In genomic region chr7:150481955-150482354, GRCh38 we compare ENCODE assay signal across 17 cellular contexts. TPM values are rescaled to one million over a fixed set of nuclear protein-coding genes. Genes with fewer than 3 reads are reported as not detected.
A peak's percentile ranks its signal among the peaks of the same experiment; 100 is the strongest.
DNase-seq lines count a peak whose midpoint lies in the region; ATAC-seq, FAIRE-seq and TF ChIP-seq lines count a peak whose summit lies in the region.
"Had no signal": no experiment of that assay in that cellular context is flagged by ENCODE, and none has a peak within 500 bp of the region (broad histone marks: within the 10 kb centered on the region; RNA-seq: fewer than 3 reads in every experiment).

No MANE protein-coding gene starts in this region.

- ATAC-seq in T-helper 17 cell: no peak
- ATAC-seq: body of pancreas had no signal

- H3K4me1 ChIP-seq in esophagus muscularis mucosa (peaks cover 0 to 10% (median 7%) of the 10 kb centered on the region in 4 donors), small intestine (ENCODE audit: control insufficient read depth in 2 of 2, insufficient read depth in 1 of 2, low read depth in 1 of 2, low read length in 1 of 2) (no peaks in the 10 kb centered on the region)
- H3K4me1 ChIP-seq: body of pancreas had no signal

- no peak for DNase-seq in activated T-cell treated with anti-CD3 and anti-CD28 coated beads, Interleukin-2, amount 50 U/mL, for 24 hours
- DNase-seq in activated T-cell treated with anti-CD3 and anti-CD28 coated beads, Interleukin-2, amount 50 U/mL, for 48 hours: no peak
- DNase-seq in T-helper 17 cell (no peak), esophagus muscularis mucosa (ENCODE audit: extremely low spot score) (no peak), small intestine (no peak), G401 (ENCODE audit: low spot score) (no peak), DMS153 treated with DMSO at 0.1 percent for 48 hours (lab: John Stamatoyannopoulos, UW; ENCODE audit: unreplicated experiment) (no peak), HCEC 1CT (no peak)
- DNase-seq: endodermal cell, H7, KBM-7, NCI-H1105 treated with DMSO at 0.1 percent for 48 hours, NCI-H2227 treated with DMSO at 0.1 percent for 48 hours, substantia nigra had no signal

- H3K27ac Mint-ChIP-seq in activated T-cell treated with anti-CD3 and anti-CD28 coated beads, Interleukin-2, amount 50 U/mL, for 24 hours: peak overlapping the region; percentile 98
- peak overlapping the region; percentile 98 for H3K27ac Mint-ChIP-seq in T-helper 17 cell
- H3K27ac Mint-ChIP-seq: endodermal cell had no signal

- H3K36me3 ChIP-seq in esophagus muscularis mucosa: peaks cover 0 to 21% (median 7%) of the 10 kb centered on the region in 4 donors
- H3K36me3 ChIP-seq in small intestine (ENCODE audit: control insufficient read depth in 2 of 2, insufficient read depth in 2 of 2, low read length in 2 of 2): no peaks in the 10 kb centered on the region

- H3K27me3 Mint-ChIP-seq in activated T-cell treated with anti-CD3 and anti-CD28 coated beads, Interleukin-2, amount 50 U/mL, for 24 hours: no peaks in the 10 kb centered on the region
- H3K27me3 Mint-ChIP-seq in T-helper 17 cell: no peaks in the 10 kb centered on the region

- H3K9me3 ChIP-seq in T-helper 17 cell (ENCODE audit: control insufficient read depth, low read length, poor library complexity, severe bottlenecking): peaks cover 3% of the 10 kb centered on the region
- H3K9me3 ChIP-seq in esophagus muscularis mucosa: no peaks in the 10 kb centered on the region
- H3K9me3 ChIP-seq in small intestine (ENCODE audit: control insufficient read depth, low read depth): no peaks in the 10 kb centered on the region
- H3K9me3 ChIP-seq: body of pancreas had no signal

- peaks cover 95% of the 10 kb centered on the region for H3K4me1 Mint-ChIP-seq in activated T-cell treated with anti-CD3 and anti-CD28 coated beads, Interleukin-2, amount 50 U/mL, for 24 hours (ENCODE audit: low read depth)
- H3K4me1 Mint-ChIP-seq in T-helper 17 cell: peaks cover 60% of the 10 kb centered on the region
- H3K4me1 Mint-ChIP-seq: endodermal cell had no signal

- H3K27me3 ChIP-seq in esophagus muscularis mucosa (no peaks in the 10 kb centered on the region), small intestine (ENCODE audit: control insufficient read depth in 2 of 2, insufficient read depth in 2 of 2, low read length in 2 of 2) (no peaks in the 10 kb centered on the region)
- H3K27me3 ChIP-seq: body of pancreas had no signal

- TF ChIP-seq POLR2A in esophagus muscularis mucosa (IDR thresholded peaks at IDR 0.05; ENCODE audit: low read depth): no peak

- peak overlapping the region; percentile 1 to 59 (median 30) for H3K27ac ChIP-seq in esophagus muscularis mucosa (replicated peaks in 1 of 4)
- H3K27ac ChIP-seq in small intestine (ENCODE audit: low read depth in 1 of 2, low read length in 1 of 2): peak overlapping the region; percentile 24 to 92

- no peak for TF ChIP-seq EP300 in esophagus muscularis mucosa (IDR thresholded peaks at IDR 0.05)

- H3K36me3 Mint-ChIP-seq in activated T-cell treated with anti-CD3 and anti-CD28 coated beads, Interleukin-2, amount 50 U/mL, for 24 hours (ENCODE audit: low read depth): peaks cover 23% of the 10 kb centered on the region
- peaks cover 2% of the 10 kb centered on the region for H3K36me3 Mint-ChIP-seq in T-helper 17 cell (ENCODE audit: low read depth)

- in situ Hi-C loops in G401 (cut with HindIII; ENCODE audit: low sequenced_read_pairs): no loop called here

- WGBS in esophagus muscularis mucosa: 71% methylated on average over 4 of the region's 4 CpGs
- WGBS in small intestine, 3 donors: 70 to 80% (median 71%) methylated on average over 4 of the region's 4 CpGs

- H3K9me3 Mint-ChIP-seq in activated T-cell treated with anti-CD3 and anti-CD28 coated beads, Interleukin-2, amount 50 U/mL, for 24 hours: no peaks in the 10 kb centered on the region
- H3K9me3 Mint-ChIP-seq: endodermal cell had no signal

- intact Hi-C loops in esophagus muscularis mucosa (cut with DNase I): no loop called here

- no peak overlapping the region for H3K4me3 ChIP-seq in esophagus muscularis mucosa
- no peak overlapping the region for H3K4me3 ChIP-seq in small intestine (ENCODE audit: low read depth in 1 of 2, low read length in 2 of 2)
- H3K4me3 ChIP-seq: body of pancreas had no signal

- peak overlapping the region; percentile 69 for H3K4me3 Mint-ChIP-seq in activated T-cell treated with anti-CD3 and anti-CD28 coated beads, Interleukin-2, amount 50 U/mL, for 24 hours
- H3K4me3 Mint-ChIP-seq in T-helper 17 cell: peak overlapping the region; percentile 85
- H3K4me3 Mint-ChIP-seq: endodermal cell had no signal

- TF ChIP-seq CTCF in esophagus muscularis mucosa (IDR thresholded peaks at IDR 0.05): no peak

- no peak for FAIRE-seq in small intestine (lab: Jason Lieb, UNC)
- FAIRE-seq: D721Med had no signal

RNA-seq across cellular contexts. Expression of gene GIMAP8, which starts 31.5 kb away (rescaled TPM):
- total RNA-seq in T-helper 17 cell: 10 to 100 TPM in 1 of 2 donors, 1 to 10 TPM in 1; 8.1 to 12.0 TPM
- 10 to 100 TPM in 3 of 4 donors, 1 to 10 TPM in 1; 7.1 to 18.5 (median 15.4) TPM for total RNA-seq in esophagus muscularis mucosa
- 10 to 100 TPM in 1 of 3 donors, 1 to 10 TPM in 1, under 1 TPM in 1; 0.67 to 14.0 (median 3.0) TPM for polyA plus RNA-seq in small intestine
- total RNA-seq in G401 (2014; rRNA removed; shearing (Covaris generic)): not detected in 2 replicates
- total RNA-seq: endodermal cell, H7 had no signal
- polyA plus RNA-seq: neural cell had no signal

RNA-seq across cellular contexts. Expression of gene GIMAP7, which starts 32.7 kb away (rescaled TPM):
- 10 to 100 TPM; 62.7 to 68.3 TPM for total RNA-seq in T-helper 17 cell
- 10 to 100 TPM; 15.8 to 22.0 (median 19.9) TPM for total RNA-seq in esophagus muscularis mucosa
- polyA plus RNA-seq in small intestine: 10 to 100 TPM in 2 of 3 donors, 1 to 10 TPM in 1; 3.1 to 31.1 (median 17.0) TPM
- total RNA-seq in G401 (2014; rRNA removed; shearing (Covaris generic)): not detected in 2 replicates
- total RNA-seq: endodermal cell, H7 had no signal
- polyA plus RNA-seq: neural cell had no signal

Comparison
In these comparisons a context has a peak if more than half of its experiments do, and no peak if none do; other contexts are left out.
1. RNA of gene GIMAP7, which starts 32.7 kb away (total RNA-seq): 62.7 to 68.3 TPM in T-helper 17 cell and 15.8 to 22.0 TPM in esophagus muscularis mucosa; not detected in G401; every median in the first group is over 10 times any median in the second.